12 cellular contexts compared by ENCODE assay signal in the genomic region with DNA sequence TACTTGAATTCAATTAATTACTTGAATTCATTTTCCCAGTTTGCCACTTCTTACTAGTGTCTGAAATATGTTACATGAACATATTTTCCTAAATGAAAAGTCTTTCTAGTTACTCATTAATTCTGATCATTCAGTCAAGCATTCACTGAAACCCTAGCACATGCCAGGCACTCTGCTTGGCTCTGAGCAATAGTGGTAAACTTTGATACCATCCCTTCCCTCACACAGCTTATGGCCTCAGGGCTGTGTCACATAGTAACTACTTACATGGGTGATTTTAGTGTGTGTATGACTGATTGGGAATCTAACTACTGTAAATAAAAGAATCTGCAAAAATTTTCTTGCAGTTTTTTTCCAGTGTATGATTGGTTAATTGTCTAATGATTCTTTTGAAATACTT. TPM values are rescaled to one million over a fixed set of nuclear protein-coding genes. Genes with fewer than 3 reads are reported as not detected.
A peak's percentile ranks its signal among the peaks of the same experiment; 100 is the strongest.
DNase-seq lines count a peak whose midpoint lies in the region; ATAC-seq, FAIRE-seq and TF ChIP-seq lines count a peak whose summit lies in the region.
"Had no signal": no experiment of that assay in that cellular context is flagged by ENCODE, and none has a peak within 500 bp of the region (broad histone marks: within the 10 kb centered on the region; RNA-seq: fewer than 3 reads in every experiment).

No MANE protein-coding gene starts in this region.

- H3K9me3 Mint-ChIP-seq in activated CD4-positive, alpha-beta memory T cell treated with anti-CD3 and anti-CD28 coated beads for 36 hours = no peaks in the 10 kb centered on the region
- no peaks in the 10 kb centered on the region for H3K9me3 Mint-ChIP-seq in activated CD4-positive, alpha-beta memory T cell treated with anti-CD3 and anti-CD28 coated beads, Interleukin-2, amount 10 ng/mL, durations not matched to agents 7 days and 5 days
- H3K9me3 Mint-ChIP-seq: activated naive CD8-positive, alpha-beta T cell treated with anti-CD3 and anti-CD28 coated beads, Interleukin-2, amount 10 ng/mL, durations not matched to agents 7 days and 5 days had no signal

- ATAC-seq in HG02759 (IDR thresholded peaks at IDR 0.05; ENCODE audit: unreplicated experiment) = peak; percentile 67

- DNase-seq in activated CD4-positive, alpha-beta memory T cell treated with anti-CD3 and anti-CD28 coated beads for 36 hours = peak; percentile 21
- no peak for DNase-seq in activated CD4-positive, alpha-beta memory T cell treated with anti-CD3 and anti-CD28 coated beads, Interleukin-2, amount 10 ng/mL, durations not matched to agents 7 days and 5 days
- DNase-seq in bronchial epithelial cell (ENCODE audit: low read depth) = peak; percentile 58
- DNase-seq in small intestine = peak; percentile 62
- no peak for DNase-seq in medulla oblongata (ENCODE audit: extremely low spot score)
- DNase-seq in SK-N-SH = no peak
- DNase-seq in GM20000 (ENCODE audit: low spot score) = no peak
- DNase-seq: activated CD4-positive, alpha-beta T cell treated with anti-CD3 and anti-CD28 coated beads for 48 hours; activated naive CD8-positive, alpha-beta T cell treated with anti-CD3 and anti-CD28 coated beads, Interleukin-2, amount 10 ng/mL, durations not matched to agents 7 days and 5 days; SHP77 treated with DMSO at 0.1 percent for 48 hours had no signal

- intact Hi-C loops in activated CD4-positive, alpha-beta memory T cell treated with anti-CD3 and anti-CD28 coated beads for 36 hours (cut with micrococcal nuclease) = loop anchor here (2.0 kb wide), 1 partner anchor 25 kb away; no protein-coding TSS in a partner anchor

- peaks cover 96% of the 10 kb centered on the region for H3K79me2 ChIP-seq in SK-N-SH (ENCODE audit: insufficient read depth)

- POLR2A ChIA-PET in activated CD4-positive, alpha-beta memory T cell treated with anti-CD3 and anti-CD28 coated beads for 36 hours (lab: Charles Lee) = no interaction called here
- POLR2A ChIA-PET in activated CD4-positive, alpha-beta memory T cell treated with anti-CD3 and anti-CD28 coated beads, Interleukin-2, amount 10 ng/mL, durations not matched to agents 7 days and 5 days (lab: Charles Lee) = no interaction called here
- POLR2A ChIA-PET in SK-N-SH (lab: Yijun Ruan, JAX) = no interaction called here

- H3K9me2 ChIP-seq in SK-N-SH = no peaks in the 10 kb centered on the region

- FAIRE-seq in bronchial epithelial cell (lab: Jason Lieb, UNC) = no peak
- no peak for FAIRE-seq in small intestine (lab: Jason Lieb, UNC)

- TF ChIP-seq EP300 in SK-N-SH (IDR thresholded peaks at IDR 0.05; ENCODE audit: borderline replicate concordance in 1 of 2, low read depth in 1 of 2, low read length in 1 of 2) = no peak

- H3K27me3 Mint-ChIP-seq in activated CD4-positive, alpha-beta memory T cell treated with anti-CD3 and anti-CD28 coated beads for 36 hours = no peaks in the 10 kb centered on the region
- no peaks in the 10 kb centered on the region for H3K27me3 Mint-ChIP-seq in activated CD4-positive, alpha-beta memory T cell treated with anti-CD3 and anti-CD28 coated beads, Interleukin-2, amount 10 ng/mL, durations not matched to agents 7 days and 5 days
- H3K27me3 Mint-ChIP-seq: activated naive CD8-positive, alpha-beta T cell treated with anti-CD3 and anti-CD28 coated beads, Interleukin-2, amount 10 ng/mL, durations not matched to agents 7 days and 5 days had no signal

- H3K9me3 ChIP-seq in small intestine (ENCODE audit: control insufficient read depth, low read depth) (no peaks in the 10 kb centered on the region), SK-N-SH (no peaks in the 10 kb centered on the region)

- no peak overlapping the region for H3K27ac ChIP-seq in small intestine (ENCODE audit: low read depth in 1 of 2, low read length in 1 of 2)
- no peak overlapping the region for H3K27ac ChIP-seq in SK-N-SH (ENCODE audit: low read depth in 2 of 2, low read length in 1 of 2)
- H3K27ac ChIP-seq: neural progenitor cell had no signal

- TF ChIP-seq RAD21 in SK-N-SH (IDR thresholded peaks at IDR 0.05; ENCODE audit: low read length) = no peak

- H2AFZ ChIP-seq in SK-N-SH (ENCODE audit: low read depth) = no peak overlapping the region
- H2AFZ ChIP-seq: neural progenitor cell had no signal

- H3K4me1 ChIP-seq in small intestine (ENCODE audit: control insufficient read depth in 2 of 2, insufficient read depth in 1 of 2, low read depth in 1 of 2, low read length in 1 of 2) = peaks cover 6 to 9% of the 10 kb centered on the region in 2 donors
- H3K4me1 ChIP-seq in SK-N-SH (ENCODE audit: control insufficient read depth in 1 of 2, insufficient read depth in 2 of 2, low read depth in 1 of 2, low read length in 1 of 2) = peaks cover 0 to 2% of the 10 kb centered on the region in 2 experiments; a peak in 3 of 4 replicates

- no peak overlapping the region for H3K4me3 ChIP-seq in bronchial epithelial cell (ENCODE audit: low read depth, low read length)
- no peak overlapping the region for H3K4me3 ChIP-seq in small intestine (ENCODE audit: low read depth in 1 of 2, low read length in 2 of 2)
- no peak overlapping the region for H3K4me3 ChIP-seq in SK-N-SH (ENCODE audit: low read depth in 2 of 2, low read length in 1 of 2)
- H3K4me3 ChIP-seq: neural progenitor cell had no signal

- H3K27ac Mint-ChIP-seq in activated CD4-positive, alpha-beta memory T cell treated with anti-CD3 and anti-CD28 coated beads for 36 hours = no peak overlapping the region
- no peak overlapping the region for H3K27ac Mint-ChIP-seq in activated CD4-positive, alpha-beta memory T cell treated with anti-CD3 and anti-CD28 coated beads, Interleukin-2, amount 10 ng/mL, durations not matched to agents 7 days and 5 days
- H3K27ac Mint-ChIP-seq: activated naive CD8-positive, alpha-beta T cell treated with anti-CD3 and anti-CD28 coated beads, Interleukin-2, amount 10 ng/mL, durations not matched to agents 7 days and 5 days; neural progenitor cell had no signal

- H3K27me3 ChIP-seq in bronchial epithelial cell (ENCODE audit: control insufficient read depth, insufficient read depth, low read length) = no peaks in the 10 kb centered on the region
- no peaks in the 10 kb centered on the region for H3K27me3 ChIP-seq in small intestine (ENCODE audit: control insufficient read depth in 2 of 2, insufficient read depth in 2 of 2, low read length in 2 of 2)
- no peaks in the 10 kb centered on the region for H3K27me3 ChIP-seq in SK-N-SH (ENCODE audit: insufficient read depth)
- H3K27me3 ChIP-seq: neural progenitor cell had no signal

- H3K36me3 Mint-ChIP-seq in activated CD4-positive, alpha-beta memory T cell treated with anti-CD3 and anti-CD28 coated beads for 36 hours = peaks cover 4% of the 10 kb centered on the region
- peaks cover 16% of the 10 kb centered on the region for H3K36me3 Mint-ChIP-seq in activated CD4-positive, alpha-beta memory T cell treated with anti-CD3 and anti-CD28 coated beads, Interleukin-2, amount 10 ng/mL, durations not matched to agents 7 days and 5 days (ENCODE audit: low read depth)

- H3K4me2 ChIP-seq in SK-N-SH = no peak overlapping the region
- H3K4me2 ChIP-seq: neural progenitor cell had no signal

- no peak for TF ChIP-seq CTCF in bronchial epithelial cell (IDR thresholded peaks at IDR 0.05; ENCODE audit: insufficient read depth, low read length, severe bottlenecking)
- no peak for TF ChIP-seq CTCF in SK-N-SH (IDR thresholded peaks at IDR 0.05)
- no peak for TF ChIP-seq CTCF in GM20000 (IDR thresholded peaks at IDR 0.05; ENCODE audit: extremely low read depth, missing control alignments)

- H3K4me1 Mint-ChIP-seq in activated CD4-positive, alpha-beta memory T cell treated with anti-CD3 and anti-CD28 coated beads for 36 hours (ENCODE audit: low read depth) = peaks cover 57% of the 10 kb centered on the region
- H3K4me1 Mint-ChIP-seq in activated CD4-positive, alpha-beta memory T cell treated with anti-CD3 and anti-CD28 coated beads, Interleukin-2, amount 10 ng/mL, durations not matched to agents 7 days and 5 days = peaks cover 23% of the 10 kb centered on the region

- H3K9ac ChIP-seq in SK-N-SH = no peak overlapping the region
- H3K9ac ChIP-seq: neural progenitor cell had no signal

- H3K36me3 ChIP-seq in bronchial epithelial cell (ENCODE audit: control insufficient read depth, insufficient read depth, low read length) (no peaks in the 10 kb centered on the region), small intestine (ENCODE audit: control insufficient read depth in 2 of 2, insufficient read depth in 2 of 2, low read length in 2 of 2) (no peaks in the 10 kb centered on the region), SK-N-SH (replicated peaks in 1 of 2; ENCODE audit: control insufficient read depth in 1 of 2, insufficient read depth in 2 of 2, low read length in 1 of 2) (peaks cover 11% of the 10 kb centered on the region in 2 experiments)
- H3K36me3 ChIP-seq: neural progenitor cell had no signal

- H3F3A ChIP-seq in SK-N-SH (replicated peaks; ENCODE audit: insufficient read depth) = no peaks in the 10 kb centered on the region

- H3K4me3 Mint-ChIP-seq in activated CD4-positive, alpha-beta memory T cell treated with anti-CD3 and anti-CD28 coated beads for 36 hours = no peak overlapping the region
- H3K4me3 Mint-ChIP-seq in activated CD4-positive, alpha-beta memory T cell treated with anti-CD3 and anti-CD28 coated beads, Interleukin-2, amount 10 ng/mL, durations not matched to agents 7 days and 5 days = no peak overlapping the region
- H3K4me3 Mint-ChIP-seq: activated naive CD8-positive, alpha-beta T cell treated with anti-CD3 and anti-CD28 coated beads, Interleukin-2, amount 10 ng/mL, durations not matched to agents 7 days and 5 days; neural progenitor cell had no signal

- CTCF ChIA-PET in activated CD4-positive, alpha-beta memory T cell treated with anti-CD3 and anti-CD28 coated beads for 36 hours (lab: Charles Lee) = interaction anchor here (1.2 to 2.3 kb wide), 2 partner anchors 28 to 33 kb away, joined by 4 to 11 read pairs; a partner anchor contains a TSS
- CTCF ChIA-PET in activated CD4-positive, alpha-beta memory T cell treated with anti-CD3 and anti-CD28 coated beads, Interleukin-2, amount 10 ng/mL, durations not matched to agents 7 days and 5 days (lab: Charles Lee) = interaction anchor here (2.3 kb wide), 1 partner anchor 33 kb away, joined by 14 read pairs; a partner anchor contains a TSS
- CTCF ChIA-PET in SK-N-SH (lab: Yijun Ruan, JAX) = interaction anchor here (2.1 kb wide), 1 partner anchor 33 kb away, joined by 8 read pairs; a partner anchor contains a TSS

- peaks cover 20% of the 10 kb centered on the region for H4K20me1 ChIP-seq in SK-N-SH (ENCODE audit: insufficient read depth)

TF ChIP-seq in SK-N-SH, 30 proteins besides CTCF, POLR2A, EP300 and RAD21 (continues in another document):
- TF ChIP-seq ELF1 (IDR thresholded peaks at IDR 0.05) (no peak), RCOR1 (IDR thresholded peaks at IDR 0.05; ENCODE audit: low read length) (no peak), FOXM1 (IDR thresholded peaks at IDR 0.05; ENCODE audit: low read depth) (no peak)

RNA-seq across cellular contexts. Expression of a gene that starts 32.7 kb away (rescaled TPM):
- 10 to 100 TPM; 60.7 to 61.1 TPM for total RNA-seq in activated CD4-positive, alpha-beta memory T cell treated with anti-CD3 and anti-CD28 coated beads for 36 hours
- 10 to 100 TPM; 41.5 to 44.9 TPM for total RNA-seq in activated CD4-positive, alpha-beta memory T cell treated with anti-CD3 and anti-CD28 coated beads, Interleukin-2, amount 10 ng/mL, durations not matched to agents 7 days and 5 days
- total RNA-seq in bronchial epithelial cell = 33.0 and 41.9 TPM in 2 replicates
- polyA plus RNA-seq in small intestine = 10 to 100 TPM; 27.0 to 37.3 (median 28.4) TPM
- polyA plus RNA-seq in SK-N-SH (2012; rRNA removed) = 41.0 and 51.2 TPM in 2 replicates
- polyA plus RNA-seq in SK-N-SH (2012; cell fraction: cytosol; rRNA removed) = 56.5 and 63.6 TPM in 2 replicates
- polyA plus RNA-seq in SK-N-SH (2012; cell fraction: nucleus; rRNA removed) = 54.6 and 62.8 TPM in 2 replicates

Comparison
In these comparisons a context has a peak if more than half of its experiments do, and no peak if none do; other contexts are left out.
1. DNase-seq: peak in activated CD4-positive, alpha-beta memory T cell treated with anti-CD3 and anti-CD28 coated beads for 36 hours (single experiment), bronchial epithelial cell (single experiment) and small intestine (single experiment); none in activated CD4-positive, alpha-beta memory T cell treated with anti-CD3 and anti-CD28 coated beads, Interleukin-2, amount 10 ng/mL, durations not matched to agents 7 days and 5 days (single experiment), medulla oblongata (single experiment), SK-N-SH (single experiment) and GM20000 (single experiment).